In the genomic region with DNA sequence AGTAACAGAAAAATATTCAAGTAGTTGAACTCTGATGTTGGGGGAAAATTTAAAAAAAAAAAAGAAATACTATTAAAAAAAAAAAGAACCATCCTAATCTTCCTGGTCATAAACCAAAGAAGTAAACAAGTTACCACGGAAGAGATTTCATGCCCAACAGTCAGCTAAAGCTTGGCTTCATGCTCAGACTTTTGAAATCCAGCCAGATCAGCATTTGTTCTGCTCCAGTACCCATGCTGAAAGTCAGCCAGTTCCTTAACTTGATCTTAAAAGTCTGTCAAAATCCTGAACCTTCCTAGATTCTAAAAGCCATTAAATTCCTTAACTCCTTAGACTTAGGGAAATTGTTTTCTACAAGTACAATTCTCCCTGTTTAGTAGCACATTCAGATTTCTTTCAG, we compare ENCODE assay signal across 16 cellular contexts.
DNase-seq lines count a peak whose midpoint lies in the region; ATAC-seq and TF ChIP-seq lines count a peak whose summit lies in the region.
"Had no signal": no experiment of that assay in that cellular context is flagged by ENCODE, and none has a peak within 500 bp of the region (broad histone marks: within the 10 kb centered on the region; RNA-seq: fewer than 3 reads in every experiment).

No MANE protein-coding gene starts in this region.

- no peak for TF ChIP-seq POLR2A in breast epithelium (IDR thresholded peaks at IDR 0.05)

- H3K9me3 ChIP-seq in breast epithelium = no peaks in the 10 kb centered on the region
- H3K9me3 ChIP-seq: prostate gland had no signal

- TF ChIP-seq CTCF in epithelial cell of proximal tubule (conservative IDR thresholded peaks at IDR 0.05; ENCODE audit: low read depth, low read length) (no peak), breast epithelium (IDR thresholded peaks at IDR 0.05) (no peak)

- no peak overlapping the region for H3K4me3 ChIP-seq in epithelial cell of proximal tubule (ENCODE audit: low read depth, low read length)
- no peak overlapping the region for H3K4me3 ChIP-seq in breast epithelium
- H3K4me3 ChIP-seq: prostate gland had no signal

- no peaks in the 10 kb centered on the region for H3K36me3 ChIP-seq in breast epithelium
- H3K36me3 ChIP-seq: prostate gland had no signal

- no peaks in the 10 kb centered on the region for H3K27me3 ChIP-seq in breast epithelium

- no peak overlapping the region for H3K27ac ChIP-seq in breast epithelium
- H3K27ac ChIP-seq: prostate gland had no signal

- intact Hi-C loops in breast epithelium (cut with DNase I; ENCODE audit: low total_unique reads) = no loop called here

- peak; percentile 72 for DNase-seq in DMS79 treated with DMSO at 0.1 percent for 48 hours (lab: John Stamatoyannopoulos, UW)
- peak; percentile 62 to 89 for DNase-seq in NCI-H446 (lab: John Stamatoyannopoulos, UW)
- DNase-seq in epithelial cell of proximal tubule (ENCODE audit: low read depth) = peak; percentile 26
- DNase-seq in pons (ENCODE audit: low spot score) = peak; percentile 7
- no peak for DNase-seq in stimulated activated CD8-positive, alpha-beta memory T cell treated with anti-CD3 and anti-CD28 coated beads, Interleukin-4, amount 100 ng/mL, for 48 hours
- DNase-seq in breast epithelium (ENCODE audit: low spot score in 2 of 2) = no peak
- DNase-seq: activated CD4-positive, alpha-beta T cell treated with anti-CD3 and anti-CD28 coated beads for 4 hours; activated CD8-positive, alpha-beta memory T cell treated with anti-CD3 and anti-CD28 coated beads, Interleukin-2, amount 50 U/mL, for 4 hours; activated gamma-delta T cell; amniotic stem cell; C1 segment of cervical spinal cord; foreskin fibroblast; H7; NCI-H2227 treated with DMSO at 0.1 percent for 48 hours had no signal

- ATAC-seq in GM21786 (IDR thresholded peaks at IDR 0.05; ENCODE audit: unreplicated experiment) = no peak

- no peaks in the 10 kb centered on the region for H3K4me1 ChIP-seq in breast epithelium
- H3K4me1 ChIP-seq: prostate gland had no signal

Comparison
In these comparisons a context has a peak if more than half of its experiments do, and no peak if none do; other contexts are left out.
1. DNase-seq: peak in DMS79 treated with DMSO at 0.1 percent for 48 hours (single experiment), NCI-H446 (2 of 2), epithelial cell of proximal tubule (single experiment) and pons (single experiment); none in stimulated activated CD8-positive, alpha-beta memory T cell treated with anti-CD3 and anti-CD28 coated beads, Interleukin-4, amount 100 ng/mL, for 48 hours (single experiment) and breast epithelium (0 of 2).